ENCODE assay signal across 1 cellular context in genomic region chr12:110102255-110102654, GRCh38.
TF ChIP-seq lines count a peak whose summit lies in the region.

No MANE protein-coding gene starts in this region.

TF ChIP-seq in GM12878, 131 proteins besides CTCF, POLR2A, EP300 and RAD21 (continued from another document):
- no peak for TF ChIP-seq MLLT1 (IDR thresholded peaks at IDR 0.05)
- TF ChIP-seq E2F4 (IDR thresholded peaks at IDR 0.05; ENCODE audit: low read depth, low read length), result no peak
- TF ChIP-seq SREBF2 (IDR thresholded peaks at IDR 0.05; ENCODE audit: low read length), result no peak
- TF ChIP-seq NR2C1 (IDR thresholded peaks at IDR 0.05), result no peak
- no peak for TF ChIP-seq CREB1 (IDR thresholded peaks at IDR 0.05; ENCODE audit: low read depth)
- no peak for TF ChIP-seq ZSCAN29 (IDR thresholded peaks at IDR 0.05)
- TF ChIP-seq YY1 (IDR thresholded peaks at IDR 0.05; ENCODE audit: low read depth, low read length), result peak; percentile 67; the same call in 1 of the 2 replicates
- TF ChIP-seq SUZ12 (IDR thresholded peaks at IDR 0.05; ENCODE audit: unreplicated experiment), result no peak
- TF ChIP-seq NBN (IDR thresholded peaks at IDR 0.05), result no peak
- no peak for TF ChIP-seq CUX1 (IDR thresholded peaks at IDR 0.05; ENCODE audit: insufficient replicate concordance, low read depth, low read length)
- no peak for TF ChIP-seq PAX8 (IDR thresholded peaks at IDR 0.05)
